In the genomic region with DNA sequence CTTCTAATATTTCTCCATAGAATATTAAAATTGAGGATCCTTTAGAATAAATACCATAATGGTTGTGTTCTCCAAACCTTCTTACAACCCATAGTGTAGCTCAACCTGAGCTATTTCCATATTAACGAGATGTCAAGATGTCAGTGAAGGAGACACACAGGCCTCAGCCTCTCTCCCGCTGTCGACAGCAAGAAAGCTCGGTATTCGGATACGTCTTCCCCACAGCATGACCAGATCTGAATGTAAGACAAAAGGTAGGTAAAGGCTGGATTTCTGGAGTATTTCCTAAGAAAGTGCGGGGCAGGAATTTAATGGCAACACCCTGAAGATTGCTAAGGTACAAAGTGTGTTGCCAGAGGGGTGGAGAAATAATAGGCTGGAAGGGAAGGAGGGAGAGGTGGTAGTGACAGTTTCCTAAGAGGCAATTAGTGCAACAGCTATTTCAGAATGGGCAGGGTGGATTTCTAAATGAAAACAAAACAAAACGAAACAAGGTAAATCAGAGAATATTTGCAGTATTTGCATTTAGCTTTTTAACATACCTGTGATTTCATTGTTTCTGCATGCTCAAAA, we compare ENCODE assay signal across 9 cellular contexts. TPM values are rescaled to one million over a fixed set of nuclear protein-coding genes. Genes with fewer than 3 reads are reported as not detected.
DNase-seq lines count a peak whose midpoint lies in the region; ATAC-seq and TF ChIP-seq lines count a peak whose summit lies in the region.
"Had no signal": no experiment of that assay in that cellular context is flagged by ENCODE, and none has a peak within 500 bp of the region (broad histone marks: within the 10 kb centered on the region; RNA-seq: fewer than 3 reads in every experiment).

No MANE protein-coding gene starts in this region.

- H3K4me3 ChIP-seq in KMS-11 (IDR thresholded peaks at IDR 0.05; ENCODE audit: insufficient read depth, low read depth, low read length) (peak overlapping the region; percentile 55), colonic mucosa (peak overlapping the region; percentile 80)

- H4K20me1 ChIP-seq in KMS-11 (ENCODE audit: insufficient read depth), result peaks cover 5% of the 10 kb centered on the region; the same call in 1 of the 2 replicates

- intact Hi-C loops in CD14-positive monocyte (cut with micrococcal nuclease) (loop anchor here (5.0 to 10.0 kb wide), 2 partner anchors 135 to 403 kb away; no protein-coding TSS in a partner anchor), colonic mucosa (cut with DNase I) (loop anchor here (5.0 kb wide), 1 partner anchor 202 kb away; the partner anchor contains the start of gene DESI2)

- TF ChIP-seq CTCF in CD14-positive monocyte (IDR thresholded peaks at IDR 0.05), result no peak
- no peak for TF ChIP-seq CTCF in KMS-11 (conservative IDR thresholded peaks at IDR 0.05; ENCODE audit: low read depth, low read length)
- no peak for TF ChIP-seq CTCF in colonic mucosa (IDR thresholded peaks at IDR 0.05)
- TF ChIP-seq CTCF in neural crest cell (conservative IDR thresholded peaks at IDR 0.05), result no peak

- peak overlapping the region; percentile 76 for H3K4me2 ChIP-seq in KMS-11

- H3K36me3 ChIP-seq in KMS-11 (ENCODE audit: insufficient read depth) (peaks cover 5% of the 10 kb centered on the region; the same call in 1 of the 2 replicates), colonic mucosa (no peaks in the 10 kb centered on the region)

- H3K4me1 ChIP-seq in KMS-11 (ENCODE audit: low read depth, poor library complexity, severe bottlenecking), result peaks cover 41% of the 10 kb centered on the region
- peaks cover 17% of the 10 kb centered on the region for H3K4me1 ChIP-seq in colonic mucosa

- H3K9me3 ChIP-seq in colonic mucosa, result no peaks in the 10 kb centered on the region

- H3K27ac Mint-ChIP-seq in CD14-positive monocyte (peak overlapping the region; percentile 80 to 98 (median 95)), neural crest cell (ENCODE audit: unreplicated experiment) (peak overlapping the region; percentile 30)

- H2AFZ ChIP-seq in KMS-11 (ENCODE audit: low read depth), result no peak overlapping the region

- peaks cover 65% of the 10 kb centered on the region for H3K79me2 ChIP-seq in KMS-11 (ENCODE audit: insufficient read depth, low read depth)

- H3K27me3 Mint-ChIP-seq in CD14-positive monocyte (ENCODE audit: low read depth in 3 of 3) (no peaks in the 10 kb centered on the region), neural crest cell (ENCODE audit: low read depth) (no peaks in the 10 kb centered on the region)

- peaks cover 51% of the 10 kb centered on the region for H3K4me1 Mint-ChIP-seq in CD14-positive monocyte
- peaks cover 63% of the 10 kb centered on the region for H3K4me1 Mint-ChIP-seq in neural crest cell

- peak overlapping the region; percentile 86; the same call in 1 of the 2 replicates for H3K9ac ChIP-seq in KMS-11
- peak overlapping the region in 1 of 2 donors; percentile 95 for H3K9ac ChIP-seq in colonic mucosa (ENCODE audit: low read depth in 2 of 2, low read length in 2 of 2)

- H3K27ac ChIP-seq in KMS-11, result peak overlapping the region; percentile 86
- H3K27ac ChIP-seq in colonic mucosa, result peak overlapping the region; percentile 93

- peaks cover 17 to 24% of the 10 kb centered on the region in 2 donors for H3K36me3 Mint-ChIP-seq in CD14-positive monocyte
- peaks cover 2% of the 10 kb centered on the region for H3K36me3 Mint-ChIP-seq in neural crest cell (ENCODE audit: low read depth)

- no peaks in the 10 kb centered on the region for H3K27me3 ChIP-seq in KMS-11 (ENCODE audit: insufficient read depth, low read depth)
- no peaks in the 10 kb centered on the region for H3K27me3 ChIP-seq in colonic mucosa

- ATAC-seq in GM19455 (IDR thresholded peaks at IDR 0.05; ENCODE audit: unreplicated experiment) (no peak), HG03565 (IDR thresholded peaks at IDR 0.05; ENCODE audit: unreplicated experiment) (no peak)

- H3K9me3 Mint-ChIP-seq in CD14-positive monocyte (peaks cover 0 to 5% (median 0%) of the 10 kb centered on the region in 7 donors), neural crest cell (no peaks in the 10 kb centered on the region)

- DNase-seq in CD14-positive monocyte (ENCODE audit: low spot score), result no peak
- no peak for DNase-seq in colonic mucosa
- no peak for DNase-seq in neural crest cell (ENCODE audit: low read depth, low spot score)
- DNase-seq in T-helper 9 cell, result no peak
- DNase-seq in dedifferentiated amniotic fluid mesenchymal stem cell (ENCODE audit: extremely low spot score), result no peak
- DNase-seq: stimulated activated CD4-positive, alpha-beta T cell treated with anti-CD3 and anti-CD28 coated beads, Interleukin-15, amount 100 ng/mL, for 24 hours had no signal

- peak overlapping the region; percentile 91 to 92 for H3K4me3 Mint-ChIP-seq in CD14-positive monocyte
- H3K4me3 Mint-ChIP-seq in neural crest cell, result peak overlapping the region; percentile 96

RNA-seq across cellular contexts. Expression of gene ADSS2, which starts 1.7 kb away (rescaled TPM):
- 10 to 100 TPM; 26.3 to 33.5 TPM for polyA plus RNA-seq in CD14-positive monocyte
- 10 to 100 TPM; 40.8 to 48.6 TPM for total RNA-seq in colonic mucosa
- total RNA-seq in neural crest cell, result 66.2 and 72.1 TPM in 2 replicates

RNA-seq across cellular contexts. Expression of gene CATSPERE, which starts 11.1 kb away (rescaled TPM):
- not detected for polyA plus RNA-seq in CD14-positive monocyte
- total RNA-seq in colonic mucosa (under 1 TPM; 0.22 to 0.27 TPM), neural crest cell (0.44 and 0.73 TPM in 2 replicates)
